Comparison of ENCODE assay signal across 10 cellular contexts in genomic region chr7:67618569-67619543, GRCh38.
A peak's percentile ranks its signal among the peaks of the same experiment; 100 is the strongest.
DNase-seq lines count a peak whose midpoint lies in the region; TF ChIP-seq lines count a peak whose summit lies in the region.
"Had no signal": no experiment of that assay in that cellular context is flagged by ENCODE, and none has a peak within 500 bp of the region (broad histone marks: within the 10 kb centered on the region; RNA-seq: fewer than 3 reads in every experiment).

No MANE protein-coding gene starts in this region.

- 37 to 38% methylated on average over 20 of the region's 20 CpGs for WGBS in sigmoid colon, 2 donors

- intact Hi-C loops in sigmoid colon (cut with DNase I), result no loop called here

- H3K36me3 ChIP-seq in BLaER1 treated with 17β-estradiol and CSF1 and Interleukin-3, amounts not matched to agents 10 nM and 100 nM, result no peaks in the 10 kb centered on the region
- H3K36me3 ChIP-seq in sigmoid colon, result no peaks in the 10 kb centered on the region
- H3K36me3 ChIP-seq: ascending aorta had no signal

- TF ChIP-seq POLR2A in sigmoid colon (IDR thresholded peaks at IDR 0.05), result no peak

- H3K9ac ChIP-seq in BLaER1 treated with 17β-estradiol and CSF1 and Interleukin-3, amounts not matched to agents 10 nM and 100 nM, result no peak overlapping the region

- peaks cover 0 to 20% (median 10%) of the 10 kb centered on the region in 10 experiments; a peak in 11 of 20 replicates for H3K4me1 ChIP-seq in BLaER1 treated with 17β-estradiol and CSF1 and Interleukin-3, amounts not matched to agents 10 nM and 100 nM
- H3K4me1 ChIP-seq in sigmoid colon, result no peaks in the 10 kb centered on the region
- H3K4me1 ChIP-seq: ascending aorta, Caco-2 had no signal

- no peak overlapping the region for H3K4me3 ChIP-seq in BLaER1 treated with 17β-estradiol and CSF1 and Interleukin-3, amounts not matched to agents 10 nM and 100 nM
- no peak overlapping the region for H3K4me3 ChIP-seq in sigmoid colon
- H3K4me3 ChIP-seq: ascending aorta had no signal

- H4K20me1 ChIP-seq in BLaER1 treated with 17β-estradiol and CSF1 and Interleukin-3, amounts not matched to agents 10 nM and 100 nM, result no peaks in the 10 kb centered on the region

- peak overlapping the region in 6 of 11 experiments; percentile 15 to 53 (median 44); a peak in 8 of 22 replicates for H3K4me2 ChIP-seq in BLaER1 treated with 17β-estradiol and CSF1 and Interleukin-3, amounts not matched to agents 10 nM and 100 nM

- no peaks in the 10 kb centered on the region for H3K27me3 ChIP-seq in BLaER1 treated with 17β-estradiol and CSF1 and Interleukin-3, amounts not matched to agents 10 nM and 100 nM
- H3K27me3 ChIP-seq in sigmoid colon, result no peaks in the 10 kb centered on the region
- H3K27me3 ChIP-seq: ascending aorta had no signal

- peak; percentile 22 for DNase-seq in NCI-H128 (lab: John Stamatoyannopoulos, UW; ENCODE audit: unreplicated experiment)
- DNase-seq in SW480 (ENCODE audit: low spot score), result peak; percentile 37
- DNase-seq in medulla oblongata (ENCODE audit: extremely low spot score), result peak; percentile 5
- no peak for DNase-seq in stimulated activated CD4-positive, alpha-beta T cell treated with anti-CD3 and anti-CD28 coated beads, Interleukin-4, amount 100 ng/mL, for 1 hour
- no peak for DNase-seq in sigmoid colon
- no peak for DNase-seq in NOMO-1 treated with dmso at 0.1 percent for 144 hours (lab: John Stamatoyannopoulos, UW; ENCODE audit: unreplicated experiment)
- no peak for DNase-seq in T1000 (lab: John Stamatoyannopoulos, UW)
- DNase-seq: Caco-2 had no signal

- TF ChIP-seq EP300 in sigmoid colon (IDR thresholded peaks at IDR 0.05), result no peak

- no peak overlapping the region for H3K27ac ChIP-seq in BLaER1 treated with 17β-estradiol and CSF1 and Interleukin-3, amounts not matched to agents 10 nM and 100 nM
- no peak overlapping the region for H3K27ac ChIP-seq in sigmoid colon
- H3K27ac ChIP-seq: ascending aorta had no signal

- no peaks in the 10 kb centered on the region for H3K9me3 ChIP-seq in BLaER1 treated with 17β-estradiol and CSF1 and Interleukin-3, amounts not matched to agents 10 nM and 100 nM (replicated peaks in 1 of 11)
- H3K9me3 ChIP-seq in sigmoid colon, result no peaks in the 10 kb centered on the region
- H3K9me3 ChIP-seq: ascending aorta, Caco-2 had no signal

- TF ChIP-seq CTCF in sigmoid colon (IDR thresholded peaks at IDR 0.05), result no peak

Comparison
In these comparisons a context has a peak if more than half of its experiments do, and no peak if none do; other contexts are left out.
1. DNase-seq: peak in NCI-H128 (single experiment), SW480 (single experiment) and medulla oblongata (single experiment); none in stimulated activated CD4-positive, alpha-beta T cell treated with anti-CD3 and anti-CD28 coated beads, Interleukin-4, amount 100 ng/mL, for 1 hour (single experiment), sigmoid colon (single experiment), NOMO-1 treated with dmso at 0.1 percent for 144 hours (single experiment) and T1000 (single experiment).